2 cellular contexts compared by ENCODE assay signal in the genomic region with DNA sequence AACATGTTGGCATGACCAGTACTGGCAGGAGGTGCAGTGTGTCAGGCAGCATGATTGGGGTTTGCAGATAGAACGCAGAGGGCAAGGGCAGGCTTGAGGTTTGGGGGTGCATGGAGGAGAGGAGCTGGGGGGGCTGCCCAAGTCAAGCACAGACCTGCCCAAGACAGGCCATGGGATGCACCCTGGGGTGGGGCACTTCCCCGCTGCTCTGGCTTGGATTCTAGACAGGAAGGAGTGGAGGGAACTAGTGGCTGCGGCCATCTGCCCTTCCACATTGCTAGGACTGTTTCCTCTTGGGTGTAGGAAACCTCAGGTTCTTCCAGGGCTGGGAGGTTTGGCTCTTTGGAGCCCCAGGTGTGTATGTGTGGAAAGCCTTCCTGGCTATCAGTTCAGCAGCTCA.
TF ChIP-seq lines count a peak whose summit lies in the region.

No MANE protein-coding gene starts in this region.

TF ChIP-seq in HEK293, 187 proteins besides CTCF, POLR2A, EP300 and RAD21 (continued from another document):
- TF ChIP-seq, protein P1, sequence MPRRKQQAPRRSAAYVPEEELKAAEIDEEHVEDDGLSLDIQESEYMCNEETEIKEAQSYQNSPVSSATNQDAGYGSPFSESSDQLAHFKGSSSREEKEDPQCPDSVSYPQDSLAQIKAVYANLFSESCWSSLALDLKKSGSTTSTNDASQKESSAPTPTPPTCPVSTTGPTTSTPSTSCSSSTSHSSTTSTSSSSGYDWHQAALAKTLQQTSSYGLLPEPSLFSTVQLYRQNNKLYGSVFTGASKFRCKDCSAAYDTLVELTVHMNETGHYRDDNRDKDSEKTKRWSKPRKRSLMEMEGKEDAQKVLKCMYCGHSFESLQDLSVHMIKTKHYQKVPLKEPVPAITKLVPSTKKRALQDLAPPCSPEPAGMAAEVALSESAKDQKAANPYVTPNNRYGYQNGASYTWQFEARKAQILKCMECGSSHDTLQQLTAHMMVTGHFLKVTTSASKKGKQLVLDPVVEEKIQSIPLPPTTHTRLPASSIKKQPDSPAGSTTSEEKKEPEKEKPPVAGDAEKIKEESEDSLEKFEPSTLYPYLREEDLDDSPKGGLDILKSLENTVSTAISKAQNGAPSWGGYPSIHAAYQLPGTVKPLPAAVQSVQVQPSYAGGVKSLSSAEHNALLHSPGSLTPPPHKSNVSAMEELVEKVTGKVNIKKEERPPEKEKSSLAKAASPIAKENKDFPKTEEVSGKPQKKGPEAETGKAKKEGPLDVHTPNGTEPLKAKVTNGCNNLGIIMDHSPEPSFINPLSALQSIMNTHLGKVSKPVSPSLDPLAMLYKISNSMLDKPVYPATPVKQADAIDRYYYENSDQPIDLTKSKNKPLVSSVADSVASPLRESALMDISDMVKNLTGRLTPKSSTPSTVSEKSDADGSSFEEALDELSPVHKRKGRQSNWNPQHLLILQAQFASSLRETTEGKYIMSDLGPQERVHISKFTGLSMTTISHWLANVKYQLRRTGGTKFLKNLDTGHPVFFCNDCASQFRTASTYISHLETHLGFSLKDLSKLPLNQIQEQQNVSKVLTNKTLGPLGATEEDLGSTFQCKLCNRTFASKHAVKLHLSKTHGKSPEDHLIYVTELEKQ (tag by site-specific recombination; IDR thresholded peaks at IDR 0.05; ENCODE audit: borderline replicate concordance) = no peak
- TF ChIP-seq ZNF423 (tag by site-specific recombination; IDR thresholded peaks at IDR 0.05) (no peak; the same call in 1 of the 2 replicates), ZNF544 (tag by site-specific recombination; IDR thresholded peaks at IDR 0.05) (no peak), BCL11B (tag by site-specific recombination; IDR thresholded peaks at IDR 0.05; ENCODE audit: low read depth) (no peak), MZF1 (tag by site-specific recombination; IDR thresholded peaks at IDR 0.05; ENCODE audit: borderline replicate concordance) (no peak), ZNF600 (tag by site-specific recombination; IDR thresholded peaks at IDR 0.05) (peak; percentile 13; the same call in 1 of the 2 replicates)

TF ChIP-seq in GM12878, 131 proteins besides CTCF, POLR2A, EP300 and RAD21 (continued from another document):
- no peak for TF ChIP-seq STAT3 (IDR thresholded peaks at IDR 0.05; ENCODE audit: low read depth, low read length)
- TF ChIP-seq SMARCA5 (IDR thresholded peaks at IDR 0.05) = no peak
- TF ChIP-seq SIN3A (IDR thresholded peaks at IDR 0.05; ENCODE audit: low read depth, low read length) = no peak
- TF ChIP-seq, protein P2, sequence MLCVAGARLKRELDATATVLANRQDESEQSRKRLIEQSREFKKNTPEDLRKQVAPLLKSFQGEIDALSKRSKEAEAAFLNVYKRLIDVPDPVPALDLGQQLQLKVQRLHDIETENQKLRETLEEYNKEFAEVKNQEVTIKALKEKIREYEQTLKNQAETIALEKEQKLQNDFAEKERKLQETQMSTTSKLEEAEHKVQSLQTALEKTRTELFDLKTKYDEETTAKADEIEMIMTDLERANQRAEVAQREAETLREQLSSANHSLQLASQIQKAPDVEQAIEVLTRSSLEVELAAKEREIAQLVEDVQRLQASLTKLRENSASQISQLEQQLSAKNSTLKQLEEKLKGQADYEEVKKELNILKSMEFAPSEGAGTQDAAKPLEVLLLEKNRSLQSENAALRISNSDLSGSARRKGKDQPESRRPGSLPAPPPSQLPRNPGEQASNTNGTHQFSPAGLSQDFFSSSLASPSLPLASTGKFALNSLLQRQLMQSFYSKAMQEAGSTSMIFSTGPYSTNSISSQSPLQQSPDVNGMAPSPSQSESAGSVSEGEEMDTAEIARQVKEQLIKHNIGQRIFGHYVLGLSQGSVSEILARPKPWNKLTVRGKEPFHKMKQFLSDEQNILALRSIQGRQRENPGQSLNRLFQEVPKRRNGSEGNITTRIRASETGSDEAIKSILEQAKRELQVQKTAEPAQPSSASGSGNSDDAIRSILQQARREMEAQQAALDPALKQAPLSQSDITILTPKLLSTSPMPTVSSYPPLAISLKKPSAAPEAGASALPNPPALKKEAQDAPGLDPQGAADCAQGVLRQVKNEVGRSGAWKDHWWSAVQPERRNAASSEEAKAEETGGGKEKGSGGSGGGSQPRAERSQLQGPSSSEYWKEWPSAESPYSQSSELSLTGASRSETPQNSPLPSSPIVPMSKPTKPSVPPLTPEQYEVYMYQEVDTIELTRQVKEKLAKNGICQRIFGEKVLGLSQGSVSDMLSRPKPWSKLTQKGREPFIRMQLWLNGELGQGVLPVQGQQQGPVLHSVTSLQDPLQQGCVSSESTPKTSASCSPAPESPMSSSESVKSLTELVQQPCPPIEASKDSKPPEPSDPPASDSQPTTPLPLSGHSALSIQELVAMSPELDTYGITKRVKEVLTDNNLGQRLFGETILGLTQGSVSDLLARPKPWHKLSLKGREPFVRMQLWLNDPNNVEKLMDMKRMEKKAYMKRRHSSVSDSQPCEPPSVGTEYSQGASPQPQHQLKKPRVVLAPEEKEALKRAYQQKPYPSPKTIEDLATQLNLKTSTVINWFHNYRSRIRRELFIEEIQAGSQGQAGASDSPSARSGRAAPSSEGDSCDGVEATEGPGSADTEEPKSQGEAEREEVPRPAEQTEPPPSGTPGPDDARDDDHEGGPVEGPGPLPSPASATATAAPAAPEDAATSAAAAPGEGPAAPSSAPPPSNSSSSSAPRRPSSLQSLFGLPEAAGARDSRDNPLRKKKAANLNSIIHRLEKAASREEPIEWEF (IDR thresholded peaks at IDR 0.05; ENCODE audit: insufficient replicate concordance, low read depth, low read length) = no peak
- TF ChIP-seq, protein P3, sequence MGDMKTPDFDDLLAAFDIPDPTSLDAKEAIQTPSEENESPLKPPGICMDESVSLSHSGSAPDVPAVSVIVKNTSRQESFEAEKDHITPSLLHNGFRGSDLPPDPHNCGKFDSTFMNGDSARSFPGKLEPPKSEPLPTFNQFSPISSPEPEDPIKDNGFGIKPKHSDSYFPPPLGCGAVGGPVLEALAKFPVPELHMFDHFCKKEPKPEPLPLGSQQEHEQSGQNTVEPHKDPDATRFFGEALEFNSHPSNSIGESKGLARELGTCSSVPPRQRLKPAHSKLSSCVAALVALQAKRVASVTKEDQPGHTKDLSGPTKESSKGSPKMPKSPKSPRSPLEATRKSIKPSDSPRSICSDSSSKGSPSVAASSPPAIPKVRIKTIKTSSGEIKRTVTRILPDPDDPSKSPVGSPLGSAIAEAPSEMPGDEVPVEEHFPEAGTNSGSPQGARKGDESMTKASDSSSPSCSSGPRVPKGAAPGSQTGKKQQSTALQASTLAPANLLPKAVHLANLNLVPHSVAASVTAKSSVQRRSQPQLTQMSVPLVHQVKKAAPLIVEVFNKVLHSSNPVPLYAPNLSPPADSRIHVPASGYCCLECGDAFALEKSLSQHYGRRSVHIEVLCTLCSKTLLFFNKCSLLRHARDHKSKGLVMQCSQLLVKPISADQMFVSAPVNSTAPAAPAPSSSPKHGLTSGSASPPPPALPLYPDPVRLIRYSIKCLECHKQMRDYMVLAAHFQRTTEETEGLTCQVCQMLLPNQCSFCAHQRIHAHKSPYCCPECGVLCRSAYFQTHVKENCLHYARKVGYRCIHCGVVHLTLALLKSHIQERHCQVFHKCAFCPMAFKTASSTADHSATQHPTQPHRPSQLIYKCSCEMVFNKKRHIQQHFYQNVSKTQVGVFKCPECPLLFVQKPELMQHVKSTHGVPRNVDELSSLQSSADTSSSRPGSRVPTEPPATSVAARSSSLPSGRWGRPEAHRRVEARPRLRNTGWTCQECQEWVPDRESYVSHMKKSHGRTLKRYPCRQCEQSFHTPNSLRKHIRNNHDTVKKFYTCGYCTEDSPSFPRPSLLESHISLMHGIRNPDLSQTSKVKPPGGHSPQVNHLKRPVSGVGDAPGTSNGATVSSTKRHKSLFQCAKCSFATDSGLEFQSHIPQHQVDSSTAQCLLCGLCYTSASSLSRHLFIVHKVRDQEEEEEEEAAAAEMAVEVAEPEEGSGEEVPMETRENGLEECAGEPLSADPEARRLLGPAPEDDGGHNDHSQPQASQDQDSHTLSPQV (IDR thresholded peaks at IDR 0.05) = no peak
- TF ChIP-seq, protein P4, sequence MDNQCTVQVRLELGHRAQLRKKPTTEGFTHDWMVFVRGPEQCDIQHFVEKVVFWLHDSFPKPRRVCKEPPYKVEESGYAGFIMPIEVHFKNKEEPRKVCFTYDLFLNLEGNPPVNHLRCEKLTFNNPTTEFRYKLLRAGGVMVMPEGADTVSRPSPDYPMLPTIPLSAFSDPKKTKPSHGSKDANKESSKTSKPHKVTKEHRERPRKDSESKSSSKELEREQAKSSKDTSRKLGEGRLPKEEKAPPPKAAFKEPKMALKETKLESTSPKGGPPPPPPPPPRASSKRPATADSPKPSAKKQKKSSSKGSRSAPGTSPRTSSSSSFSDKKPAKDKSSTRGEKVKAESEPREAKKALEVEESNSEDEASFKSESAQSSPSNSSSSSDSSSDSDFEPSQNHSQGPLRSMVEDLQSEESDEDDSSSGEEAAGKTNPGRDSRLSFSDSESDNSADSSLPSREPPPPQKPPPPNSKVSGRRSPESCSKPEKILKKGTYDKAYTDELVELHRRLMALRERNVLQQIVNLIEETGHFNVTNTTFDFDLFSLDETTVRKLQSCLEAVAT (IDR thresholded peaks at IDR 0.05) = no peak
